8 cellular contexts compared by ENCODE assay signal in genomic region chr11:86218125-86219081, GRCh38. TPM values are rescaled to one million over a fixed set of nuclear protein-coding genes. Genes with fewer than 3 reads are reported as not detected.
DNase-seq lines count a peak whose midpoint lies in the region; ATAC-seq lines count a peak whose summit lies in the region.

No MANE protein-coding gene starts in this region.

- H3K4me3 Mint-ChIP-seq in activated CD4-positive, alpha-beta T cell treated with anti-CD3 and anti-CD28 coated beads for 36 hours = peak overlapping the region; percentile 26

- H3K9me3 Mint-ChIP-seq in activated CD4-positive, alpha-beta T cell treated with anti-CD3 and anti-CD28 coated beads for 36 hours (ENCODE audit: low read depth) = peaks cover 7% of the 10 kb centered on the region

- H3K36me3 Mint-ChIP-seq in activated CD4-positive, alpha-beta T cell treated with anti-CD3 and anti-CD28 coated beads for 36 hours (ENCODE audit: low read depth) = no peaks in the 10 kb centered on the region

- DNase-seq in AG08395 (ENCODE audit: low spot score) (peak; percentile 89), NCI-H345 (lab: John Stamatoyannopoulos, UW) (peak; percentile 52), ecto neural progenitor cell (ENCODE audit: low spot score) (peak; percentile 70), lung microvascular endothelial cell (ENCODE audit: low read depth in 2 of 2) (peak; percentile 77 to 78)
- DNase-seq in activated CD4-positive, alpha-beta T cell treated with anti-CD3 and anti-CD28 coated beads for 36 hours = peak; percentile 79
- peak; percentile 25 for DNase-seq in stimulated activated CD8-positive, alpha-beta memory T cell treated with anti-CD3 and anti-CD28 coated beads, Interleukin-12 subunit alpha, Interleukin-12 subunit beta, amount 100 ng/mL, for 24 hours (ENCODE audit: extremely low read depth)

- ATAC-seq in GM18867 (IDR thresholded peaks at IDR 0.05; ENCODE audit: unreplicated experiment) (peak; percentile 55), HG03139 (IDR thresholded peaks at IDR 0.05; ENCODE audit: unreplicated experiment) (peak; percentile 51)
- ATAC-seq in activated CD4-positive, alpha-beta T cell treated with anti-CD3 and anti-CD28 coated beads for 36 hours = peak; percentile 40

- CTCF ChIA-PET in activated CD4-positive, alpha-beta T cell treated with anti-CD3 and anti-CD28 coated beads for 36 hours (lab: Charles Lee) = interaction anchor here (0.7 to 3.9 kb wide), 18 partner anchors 12 to 201 kb away, joined by 3 to 32 read pairs (median 5); partner anchors contain the start of gene PICALM

- H3K27me3 Mint-ChIP-seq in activated CD4-positive, alpha-beta T cell treated with anti-CD3 and anti-CD28 coated beads for 36 hours = no peaks in the 10 kb centered on the region

- peak overlapping the region; percentile 91 for H3K27ac Mint-ChIP-seq in activated CD4-positive, alpha-beta T cell treated with anti-CD3 and anti-CD28 coated beads for 36 hours

- intact Hi-C loops in activated CD4-positive, alpha-beta T cell treated with anti-CD3 and anti-CD28 coated beads for 36 hours (cut with DNase I, micrococcal nuclease) = loop anchor here (1.0 to 5.0 kb wide), 7 partner anchors 10 to 361 kb away; partner anchors contain the start of gene CCDC83 (in 1 of the 2)

- POLR2A ChIA-PET in activated CD4-positive, alpha-beta T cell treated with anti-CD3 and anti-CD28 coated beads for 36 hours (lab: Charles Lee) = interaction anchor here (0.5 to 1.8 kb wide), 7 partner anchors 12 to 389 kb away, joined by 3 to 9 read pairs (median 4); partner anchors contain the start of genes EED and PICALM

- peaks cover 78% of the 10 kb centered on the region for H3K4me1 Mint-ChIP-seq in activated CD4-positive, alpha-beta T cell treated with anti-CD3 and anti-CD28 coated beads for 36 hours

RNA-seq across cellular contexts. Expression of gene EED, which starts 26.1 kb away (rescaled TPM):
- total RNA-seq in activated CD4-positive, alpha-beta T cell treated with anti-CD3 and anti-CD28 coated beads for 36 hours = 100 to 1,000 TPM in 1 of 2 experiments, 10 to 100 TPM in 1; 90.3 to 127 TPM
- 7.0 and 13.5 TPM in 2 replicates for total RNA-seq in lung microvascular endothelial cell

Comparison
In these comparisons a context has a peak if more than half of its experiments do, and no peak if none do; other contexts are left out.
1. Peak in every context shown above with its lines: DNase-seq and ATAC-seq.
2. DNase-seq: peak in every context shown above with its lines; median percentile 89 in AG08395; 79 in activated CD4-positive, alpha-beta T cell treated with anti-CD3 and anti-CD28 coated beads for 36 hours; 78 in lung microvascular endothelial cell; 70 in ecto neural progenitor cell; 52 in NCI-H345; 25 in stimulated activated CD8-positive, alpha-beta memory T cell treated with anti-CD3 and anti-CD28 coated beads, Interleukin-12 subunit alpha, Interleukin-12 subunit beta, amount 100 ng/mL, for 24 hours.